8 cellular contexts compared by ENCODE assay signal in genomic region chr14:104650057-104650980, GRCh38. TPM values are rescaled to one million over a fixed set of nuclear protein-coding genes. Genes with fewer than 3 reads are reported as not detected.
DNase-seq lines count a peak whose midpoint lies in the region; ATAC-seq and TF ChIP-seq lines count a peak whose summit lies in the region.

No MANE protein-coding gene starts in this region.

- H3K27me3 Mint-ChIP-seq in endodermal cell (ENCODE audit: insufficient read depth) = peaks cover 31% of the 10 kb centered on the region

- H3K27ac ChIP-seq in endodermal cell (ENCODE audit: low read depth, low read length) = no peak overlapping the region

- no peaks in the 10 kb centered on the region for H3K27me3 ChIP-seq in endodermal cell (ENCODE audit: control insufficient read depth, insufficient read depth, low read length, poor library complexity, severe bottlenecking)

- DNase-seq in Ammon's horn (ENCODE audit: low spot score) (peak; percentile 78), NB4 (ENCODE audit: low read depth) (peak; percentile 65), endodermal cell (peak; percentile 93), midbrain (lab: John Stamatoyannopoulos, UW) (peak; percentile 63)
- DNase-seq in activated CD8-positive, alpha-beta memory T cell treated with anti-CD3 and anti-CD28 coated beads for 4 hours (ENCODE audit: low read depth in 2 of 2) = peak; percentile 31 to 46
- peak; percentile 44 to 45 for DNase-seq in stimulated activated CD8-positive, alpha-beta memory T cell treated with anti-CD3 and anti-CD28 coated beads, Interleukin-15, amount 100 ng/mL, for 48 hours (ENCODE audit: low read depth in 2 of 2)

- H3K4me1 ChIP-seq in endodermal cell (ENCODE audit: control insufficient read depth, insufficient read depth, low read length) = no peaks in the 10 kb centered on the region

- H3K9ac ChIP-seq in endodermal cell (ENCODE audit: extremely low read depth, low read length, poor library complexity, severe bottlenecking) = peak overlapping the region; percentile 47

- WGBS in endodermal cell (ENCODE audit: insufficient coverage in 1 of 2, insufficient read length in 1 of 2), 2 experiments = 15 to 26% methylated on average over 19 to 56 of the region's 56 CpGs

- TF ChIP-seq POLR2A in NB4 (IDR thresholded peaks at IDR 0.05; ENCODE audit: extremely low read depth, insufficient read length) = no peak

- peaks cover 31% of the 10 kb centered on the region for H3K9me3 ChIP-seq in endodermal cell (ENCODE audit: control insufficient read depth, low read length)

- ATAC-seq in GM19351 (IDR thresholded peaks at IDR 0.05; ENCODE audit: unreplicated experiment) (peak; percentile 69), GM18502 (IDR thresholded peaks at IDR 0.05; ENCODE audit: poor library complexity, unreplicated experiment) (no peak)

- TF ChIP-seq CTCF in NB4 (IDR thresholded peaks at IDR 0.05; ENCODE audit: low read depth, low read length) = peak; percentile 96
- TF ChIP-seq CTCF in endodermal cell (conservative IDR thresholded peaks at IDR 0.05) = peak; percentile 100

- H3K9me3 Mint-ChIP-seq in endodermal cell = peaks cover 45% of the 10 kb centered on the region

- H3K36me3 ChIP-seq in endodermal cell (ENCODE audit: control insufficient read depth, insufficient read depth, low read length) = no peaks in the 10 kb centered on the region

- peaks cover 12% of the 10 kb centered on the region for H3K36me3 Mint-ChIP-seq in endodermal cell (ENCODE audit: low read depth)

- peak overlapping the region; percentile 66 for H3K4me3 Mint-ChIP-seq in endodermal cell

- H3K27ac Mint-ChIP-seq in endodermal cell = peak overlapping the region; percentile 70

- H3K4me1 Mint-ChIP-seq in endodermal cell = no peaks in the 10 kb centered on the region

- H3K4me3 ChIP-seq in NB4 (ENCODE audit: low read depth, low read length) (no peak overlapping the region), endodermal cell (ENCODE audit: low read length) (peak overlapping the region; percentile 85)

RNA-seq across cellular contexts. Expression of gene INF2, which starts 39.1 kb away (rescaled TPM):
- 100 to 1,000 TPM in 1 of 2 donors, 10 to 100 TPM in 1; 99.7 to 114 TPM for total RNA-seq in endodermal cell
- polyA plus RNA-seq in endodermal cell (2013, experiment 1 of 2) = 35.2 TPM
- 35.8 TPM for polyA plus RNA-seq in endodermal cell (2013, experiment 2 of 2)

RNA-seq across cellular contexts. Expression of gene TMEM179, which starts 45.7 kb away (rescaled TPM):
- total RNA-seq in endodermal cell = 10 to 100 TPM in 1 of 2 donors, 1 to 10 TPM in 1; 8.2 to 15.7 TPM
- 4.0 TPM for polyA plus RNA-seq in endodermal cell (2013, experiment 1 of 2)
- polyA plus RNA-seq in endodermal cell (2013, experiment 2 of 2) = 4.0 TPM

Comparison
In these comparisons a context has a peak if more than half of its experiments do, and no peak if none do; other contexts are left out.
1. DNase-seq: peak in every context shown above with its lines; median percentile 93 in endodermal cell; 78 in Ammon's horn; 65 in NB4; 63 in midbrain; 44 in stimulated activated CD8-positive, alpha-beta memory T cell treated with anti-CD3 and anti-CD28 coated beads, Interleukin-15, amount 100 ng/mL, for 48 hours; 38 in activated CD8-positive, alpha-beta memory T cell treated with anti-CD3 and anti-CD28 coated beads for 4 hours.